In the genomic region with DNA sequence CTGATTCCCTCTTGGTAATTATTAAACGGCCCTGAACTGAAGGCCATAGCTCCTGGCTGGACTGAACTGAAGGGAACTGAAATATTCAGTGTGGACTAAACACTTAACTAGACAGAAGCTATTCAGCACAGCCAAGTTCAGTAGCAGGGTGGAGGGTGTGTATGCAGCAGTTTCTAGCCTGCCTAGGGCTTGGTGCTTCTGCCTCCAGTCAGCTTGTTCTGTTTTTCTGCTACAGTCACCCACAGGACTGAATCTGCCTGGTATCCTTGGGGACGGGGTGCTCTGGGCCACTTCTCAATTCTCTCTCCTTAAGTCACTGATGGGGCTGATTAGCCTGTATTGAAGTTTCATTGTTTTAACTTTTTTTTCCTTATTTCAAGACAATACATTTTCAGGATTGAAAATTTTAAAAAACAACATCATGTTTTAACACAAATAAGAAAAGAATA, we compare ENCODE assay signal across 13 cellular contexts.
DNase-seq lines count a peak whose midpoint lies in the region; ATAC-seq and TF ChIP-seq lines count a peak whose summit lies in the region.
"Had no signal": no experiment of that assay in that cellular context is flagged by ENCODE, and none has a peak within 500 bp of the region (broad histone marks: within the 10 kb centered on the region; RNA-seq: fewer than 3 reads in every experiment).

No MANE protein-coding gene starts in this region.

- POLR2A ChIA-PET in IMR-90 (lab: Charles Lee; ENCODE audit: unreplicated experiment), result interaction anchor here (0.6 kb wide), 1 partner anchor 42 kb away, joined by 3 read pairs; no protein-coding TSS in a partner anchor

- no peak overlapping the region for H2AFZ ChIP-seq in IMR-90 (replicated peaks; ENCODE audit: low read length, poor library complexity)

- H3K27me3 ChIP-seq in IMR-90 (ENCODE audit: control insufficient read depth, insufficient read depth, low read length), result no peaks in the 10 kb centered on the region

- no peak overlapping the region for H3K27ac ChIP-seq in IMR-90 (ENCODE audit: insufficient read depth, low read length)
- peak overlapping the region; percentile 71 for H3K27ac ChIP-seq in cingulate gyrus (ENCODE audit: low read depth, low read length)

- no peaks in the 10 kb centered on the region for H3K9me3 Mint-ChIP-seq in immature natural killer cell
- H3K9me3 Mint-ChIP-seq: activated naive CD4-positive, alpha-beta T cell treated with anti-CD3 and anti-CD28 coated beads, Interleukin-2, amount 50 U/mL, for 24 hours; IgD-negative memory B cell had no signal

- intact Hi-C loops in IMR-90 (cut with micrococcal nuclease) (no loop called here), left colon (cut with DNase I, micrococcal nuclease) (no loop called here)

- dilution Hi-C loops in IMR-90 (cut with HindIII; ENCODE audit: low sequenced_read_pairs, unreplicated experiment), result no loop called here

- no peak overlapping the region for H3K23ac ChIP-seq in IMR-90 (ENCODE audit: low read depth, low read length)

- in situ Hi-C loops in IMR-90 (cut with MboI; ENCODE audit: low sequenced_read_pairs), result no loop called here

- peaks cover 7% of the 10 kb centered on the region for H3K4me1 ChIP-seq in IMR-90 (ENCODE audit: control insufficient read depth, insufficient read depth, low read length)

- no peak overlapping the region for H2BK15ac ChIP-seq in IMR-90 (ENCODE audit: low read depth, low read length)

- no peak overlapping the region for H2BK5ac ChIP-seq in IMR-90 (ENCODE audit: low read depth, low read length, poor library complexity, severe bottlenecking)

- TF ChIP-seq CTCF in IMR-90 (conservative IDR thresholded peaks at IDR 0.05; ENCODE audit: low read depth, low read length) (no peak), GM10266 (IDR thresholded peaks at IDR 0.05; ENCODE audit: control insufficient read depth, insufficient read depth, low read depth, missing control alignments) (no peak)

- no peak overlapping the region for H3K4ac ChIP-seq in IMR-90 (ENCODE audit: low read depth, low read length)

- no peak overlapping the region for H4K8ac ChIP-seq in IMR-90 (ENCODE audit: low read depth in 2 of 2, low read length in 2 of 2)

- H3K4me3 ChIP-seq in IMR-90 (ENCODE audit: insufficient read depth, low read depth, low read length), result no peak overlapping the region

- peaks cover 3 to 4% of the 10 kb centered on the region in 2 experiments; a peak in 2 of 4 replicates for H3K79me1 ChIP-seq in IMR-90 (ENCODE audit: low read depth in 1 of 2, low read length in 2 of 2)

- H2AK5ac ChIP-seq in IMR-90 (ENCODE audit: low read depth, low read length), result peak overlapping the region; percentile 58; the same call in 1 of the 2 replicates

- no peak overlapping the region for H2BK120ac ChIP-seq in IMR-90 (ENCODE audit: low read depth, low read length)

- no peak overlapping the region for H3K9ac ChIP-seq in IMR-90 (ENCODE audit: low read depth, low read length)

- H2BK20ac ChIP-seq in IMR-90 (ENCODE audit: low read depth, low read length), result peak overlapping the region; percentile 9; the same call in 1 of the 2 replicates

- H4K91ac ChIP-seq in IMR-90 (ENCODE audit: insufficient read depth, low read depth, low read length), result no peak overlapping the region

- no peaks in the 10 kb centered on the region for H3K27me3 Mint-ChIP-seq in immature natural killer cell (ENCODE audit: low read depth in 3 of 3)
- H3K27me3 Mint-ChIP-seq: activated naive CD4-positive, alpha-beta T cell treated with anti-CD3 and anti-CD28 coated beads, Interleukin-2, amount 50 U/mL, for 24 hours; IgD-negative memory B cell had no signal

- no peak overlapping the region for H3K4me3 Mint-ChIP-seq in immature natural killer cell
- H3K4me3 Mint-ChIP-seq: activated naive CD4-positive, alpha-beta T cell treated with anti-CD3 and anti-CD28 coated beads, Interleukin-2, amount 50 U/mL, for 24 hours; IgD-negative memory B cell had no signal

- WGBS in IMR-90 (ENCODE audit: extremely low coverage in 2 of 2, insufficient read length in 1 of 2), 2 experiments, result no CpG with 5 or more reads among the region's 2 CpGs

- H3K18ac ChIP-seq in IMR-90 (ENCODE audit: low read depth, low read length), result no peak overlapping the region

- TF ChIP-seq RAD21 in IMR-90 (IDR thresholded peaks at IDR 0.05; ENCODE audit: low read length), result no peak

- ATAC-seq in IMR-90 (ENCODE audit: low read depth) (peak; percentile 35; the same call in 1 of the 2 replicates), left colon (peak; percentile 75), GM18858 (IDR thresholded peaks at IDR 0.05; ENCODE audit: unreplicated experiment) (no peak)

- H3K56ac ChIP-seq in IMR-90 (ENCODE audit: extremely low read depth, insufficient read depth, low read length), result no peak overlapping the region

- H3K9me1 ChIP-seq in IMR-90 (ENCODE audit: insufficient read depth, low read length), result peaks cover 8% of the 10 kb centered on the region

- peaks cover 3 to 5% of the 10 kb centered on the region in 2 donors for H3K4me1 Mint-ChIP-seq in immature natural killer cell
- H3K4me1 Mint-ChIP-seq: activated naive CD4-positive, alpha-beta T cell treated with anti-CD3 and anti-CD28 coated beads, Interleukin-2, amount 50 U/mL, for 24 hours had no signal

- H3K36me3 ChIP-seq in IMR-90 (ENCODE audit: control insufficient read depth, insufficient read depth, low read length), result peaks cover 5% of the 10 kb centered on the region; the same call in 1 of the 2 replicates

- no peak overlapping the region for H3K27ac Mint-ChIP-seq in immature natural killer cell
- H3K27ac Mint-ChIP-seq: activated naive CD4-positive, alpha-beta T cell treated with anti-CD3 and anti-CD28 coated beads, Interleukin-2, amount 50 U/mL, for 24 hours; IgD-negative memory B cell had no signal

- H3K36me3 Mint-ChIP-seq in immature natural killer cell, result peaks cover 6 to 34% (median 14%) of the 10 kb centered on the region in 3 donors

- H2AK9ac ChIP-seq in IMR-90 (replicated peaks; ENCODE audit: low read depth, low read length, poor library complexity), result no peak overlapping the region

- H3K4me2 ChIP-seq in IMR-90 (ENCODE audit: low read depth, low read length), result no peak overlapping the region

- H4K20me1 ChIP-seq in IMR-90 (ENCODE audit: insufficient read depth, low read length), result no peaks in the 10 kb centered on the region

- no peak overlapping the region for H4K5ac ChIP-seq in IMR-90 (ENCODE audit: low read depth, low read length)

- TF ChIP-seq POLR2A in IMR-90 (IDR thresholded peaks at IDR 0.05; ENCODE audit: low read depth, low read length), result no peak

- no TSS peak for BruUV-seq in IMR-90 (replicated peaks; lab: Mats Ljungman, UMichigan)

- H3K9me3 ChIP-seq in IMR-90 (ENCODE audit: control insufficient read depth, insufficient read depth, low read length), result no peaks in the 10 kb centered on the region

- DNase-seq in IMR-90 (no peak), left colon (no peak), renal cortical epithelial cell (ENCODE audit: low read depth) (peak; percentile 50), immature natural killer cell (no peak), GM10266 (ENCODE audit: extremely low spot score) (no peak)
- DNase-seq in stimulated activated CD4-positive, alpha-beta T cell treated with anti-CD3 and anti-CD28 coated beads, Interleukin-15, amount 100 ng/mL, for 24 hours, result no peak
- DNase-seq: cortex of kidney, NCI-H1417 treated with DMSO at 0.1 percent for 48 hours, NCI-H774 had no signal

- H3K14ac ChIP-seq in IMR-90 (replicated peaks; ENCODE audit: low read depth, low read length), result peak overlapping the region; percentile 13; the same call in 1 of the 2 replicates

- CTCF ChIA-PET in IMR-90 (lab: Yijun Ruan, JAX), result no interaction called here

TF ChIP-seq in IMR-90, 13 proteins besides CTCF, POLR2A, EP300 and RAD21:
- TF ChIP-seq MXI1 (IDR thresholded peaks at IDR 0.05; ENCODE audit: borderline replicate concordance, low read depth, low read length), result no peak
- TF ChIP-seq FOS (IDR thresholded peaks at IDR 0.05; ENCODE audit: low read depth, low read length), result no peak
- TF ChIP-seq RFX5 (IDR thresholded peaks at IDR 0.05; ENCODE audit: low read depth, low read length), result no peak
- no peak for TF ChIP-seq NFE2L2 (IDR thresholded peaks at IDR 0.05; ENCODE audit: low read depth, low read length)
- no peak for TF ChIP-seq BHLHE40 (IDR thresholded peaks at IDR 0.05; ENCODE audit: low read depth, low read length)
- TF ChIP-seq CHD1 (IDR thresholded peaks at IDR 0.05; ENCODE audit: low read depth, low read length), result no peak
- TF ChIP-seq ELK1 (IDR thresholded peaks at IDR 0.05; ENCODE audit: borderline replicate concordance, low read depth, low read length), result no peak
- no peak for TF ChIP-seq SMC3 (IDR thresholded peaks at IDR 0.05; ENCODE audit: low read depth, low read length)
- no peak for TF ChIP-seq MAFK (IDR thresholded peaks at IDR 0.05; ENCODE audit: low read depth, low read length)
- TF ChIP-seq MAZ (IDR thresholded peaks at IDR 0.05; ENCODE audit: borderline replicate concordance, low read depth, low read length), result no peak
- no peak for TF ChIP-seq USF2 (IDR thresholded peaks at IDR 0.05; ENCODE audit: low read depth, low read length)
- no peak for TF ChIP-seq RCOR1 (IDR thresholded peaks at IDR 0.05; ENCODE audit: insufficient replicate concordance, low read length)
- TF ChIP-seq CEBPB (IDR thresholded peaks at IDR 0.05; ENCODE audit: low read depth, low read length), result no peak
